In the genomic region with DNA sequence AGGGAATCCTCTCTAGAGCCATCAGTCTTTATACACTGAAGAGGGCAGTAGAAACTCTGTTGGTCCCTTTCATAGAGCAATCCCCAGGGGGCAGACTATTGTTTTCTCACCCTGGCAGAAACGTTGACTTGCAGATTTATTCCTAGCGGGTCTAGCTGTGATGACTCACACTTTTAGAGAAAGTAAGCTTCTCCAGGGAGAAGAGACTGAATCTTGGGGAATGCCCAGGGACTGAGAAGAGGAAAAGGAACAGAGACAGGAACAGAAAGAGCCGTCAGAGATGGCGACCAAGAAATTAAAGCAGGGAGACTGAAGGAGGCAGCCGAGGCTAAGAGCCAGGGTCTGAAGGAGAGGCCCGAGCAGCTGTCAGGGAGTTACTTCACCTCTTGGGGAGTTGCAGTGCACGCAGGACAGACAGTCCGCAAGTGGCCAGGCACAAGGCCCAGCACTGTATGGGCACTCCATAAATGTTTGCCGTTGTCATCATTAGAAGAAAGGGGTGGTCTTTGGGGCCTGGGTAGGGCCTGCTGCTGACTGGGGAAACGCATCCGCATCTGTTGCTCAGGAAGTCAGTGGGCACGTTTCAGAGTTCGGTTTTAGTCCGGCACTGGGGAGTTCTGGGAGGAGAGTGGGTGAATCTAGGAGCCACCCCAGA, we compare ENCODE assay signal across 8 cellular contexts. TPM values are rescaled to one million over a fixed set of nuclear protein-coding genes. Genes with fewer than 3 reads are reported as not detected.
DNase-seq lines count a peak whose midpoint lies in the region; ATAC-seq and TF ChIP-seq lines count a peak whose summit lies in the region.

No MANE protein-coding gene starts in this region.

- H3K9ac ChIP-seq in neural progenitor cell: no peak overlapping the region

- peak overlapping the region; percentile 9 for H2AFZ ChIP-seq in neural progenitor cell (replicated peaks)

- H3K36me3 ChIP-seq in neural progenitor cell: no peaks in the 10 kb centered on the region

- H3K27me3 Mint-ChIP-seq in activated naive CD4-positive, alpha-beta T cell treated with anti-CD3 and anti-CD28 coated beads, Interleukin-2, amount 10 ng/mL, durations not matched to agents 7 days and 5 days: peaks cover 10% of the 10 kb centered on the region
- H3K27me3 Mint-ChIP-seq in neural progenitor cell (ENCODE audit: insufficient read depth, low read depth): peaks cover 3% of the 10 kb centered on the region

- no peaks in the 10 kb centered on the region for H3K9me3 Mint-ChIP-seq in activated naive CD4-positive, alpha-beta T cell treated with anti-CD3 and anti-CD28 coated beads, Interleukin-2, amount 10 ng/mL, durations not matched to agents 7 days and 5 days
- no peaks in the 10 kb centered on the region for H3K9me3 Mint-ChIP-seq in neural progenitor cell

- no peaks in the 10 kb centered on the region for H3K9me3 ChIP-seq in neural progenitor cell (ENCODE audit: low read depth)

- H3K27me3 ChIP-seq in neural progenitor cell: no peaks in the 10 kb centered on the region

- peaks cover 41% of the 10 kb centered on the region for H3K4me1 Mint-ChIP-seq in activated naive CD4-positive, alpha-beta T cell treated with anti-CD3 and anti-CD28 coated beads, Interleukin-2, amount 10 ng/mL, durations not matched to agents 7 days and 5 days
- peaks cover 46% of the 10 kb centered on the region for H3K4me1 Mint-ChIP-seq in neural progenitor cell

- ATAC-seq in HG03064 (IDR thresholded peaks at IDR 0.05; ENCODE audit: low read depth, unreplicated experiment) (peak; percentile 77), HG03025 (IDR thresholded peaks at IDR 0.05; ENCODE audit: low FRiP score, unreplicated experiment) (no peak)

- H3K4me1 ChIP-seq in neural progenitor cell: peaks cover 33% of the 10 kb centered on the region

- peaks cover 10% of the 10 kb centered on the region for H3K36me3 Mint-ChIP-seq in activated naive CD4-positive, alpha-beta T cell treated with anti-CD3 and anti-CD28 coated beads, Interleukin-2, amount 10 ng/mL, durations not matched to agents 7 days and 5 days
- peaks cover 5% of the 10 kb centered on the region for H3K36me3 Mint-ChIP-seq in neural progenitor cell

- no peaks in the 10 kb centered on the region for H4K20me1 ChIP-seq in neural progenitor cell (ENCODE audit: low read depth)

- peaks cover 32% of the 10 kb centered on the region for H3F3A ChIP-seq in neural progenitor cell (ENCODE audit: low read depth)

- CTCF ChIA-PET in activated naive CD4-positive, alpha-beta T cell treated with anti-CD3 and anti-CD28 coated beads, Interleukin-2, amount 10 ng/mL, durations not matched to agents 7 days and 5 days (lab: Charles Lee): interaction anchor here (0.6 to 2.2 kb wide), 12 partner anchors 9 to 147 kb away, joined by 3 to 19 read pairs (median 7); partner anchors contain the start of gene VAMP1

- H3K4me3 Mint-ChIP-seq in activated naive CD4-positive, alpha-beta T cell treated with anti-CD3 and anti-CD28 coated beads, Interleukin-2, amount 10 ng/mL, durations not matched to agents 7 days and 5 days: peak overlapping the region; percentile 1
- peak overlapping the region; percentile 17 for H3K4me3 Mint-ChIP-seq in neural progenitor cell

- H3K4me2 ChIP-seq in neural progenitor cell: peak overlapping the region; percentile 58

- peak; percentile 24 for TF ChIP-seq CTCF in neural progenitor cell (IDR thresholded peaks at IDR 0.05)

- peak overlapping the region; percentile 80 for H3K27ac Mint-ChIP-seq in activated naive CD4-positive, alpha-beta T cell treated with anti-CD3 and anti-CD28 coated beads, Interleukin-2, amount 10 ng/mL, durations not matched to agents 7 days and 5 days
- H3K27ac Mint-ChIP-seq in neural progenitor cell: peak overlapping the region; percentile 82

- no peak overlapping the region for H3K4me3 ChIP-seq in neural progenitor cell

- H3K79me2 ChIP-seq in neural progenitor cell (ENCODE audit: low read depth): no peaks in the 10 kb centered on the region

- DNase-seq in A172 (ENCODE audit: low spot score) (peak; percentile 91), GM04503 (ENCODE audit: low read depth) (peak; percentile 87), NOMO-1 (lab: John Stamatoyannopoulos, UW; ENCODE audit: unreplicated experiment in 2 of 2) (peak; percentile 71 to 80), foreskin melanocyte (peak; percentile 91), neural progenitor cell (ENCODE audit: low spot score) (peak; percentile 81)
- peak; percentile 49 for DNase-seq in activated naive CD4-positive, alpha-beta T cell treated with anti-CD3 and anti-CD28 coated beads, Interleukin-2, amount 10 ng/mL, durations not matched to agents 7 days and 5 days

- peak overlapping the region; percentile 63 for H3K27ac ChIP-seq in neural progenitor cell

RNA-seq across cellular contexts. Expression of gene PLEKHG6, which starts 13.0 kb away (rescaled TPM):
- not detected in 2 replicates for total RNA-seq in A172 (2014; rRNA removed; shearing (Covaris generic))
- 0.86 and 1.7 TPM in 2 replicates for total RNA-seq in neural progenitor cell (ENCODE audit: low replicate concordance)

RNA-seq across cellular contexts. Expression of gene TNFRSF1A, which starts 18.4 kb away (rescaled TPM):
- total RNA-seq in A172 (2014; rRNA removed; shearing (Covaris generic)): 121 and 172 TPM in 2 replicates
- 21.8 and 24.7 TPM in 2 replicates for total RNA-seq in neural progenitor cell (ENCODE audit: low replicate concordance)

RNA-seq across cellular contexts. Expression of gene SCNN1A, which starts 51.9 kb away (rescaled TPM):
- total RNA-seq in A172 (2014; rRNA removed; shearing (Covaris generic)): 0.07 and 2.9 TPM in 2 replicates
- total RNA-seq in neural progenitor cell (ENCODE audit: low replicate concordance): 1.2 and 5.0 TPM in 2 replicates
